29 cellular contexts compared by ENCODE assay signal in the genomic region with DNA sequence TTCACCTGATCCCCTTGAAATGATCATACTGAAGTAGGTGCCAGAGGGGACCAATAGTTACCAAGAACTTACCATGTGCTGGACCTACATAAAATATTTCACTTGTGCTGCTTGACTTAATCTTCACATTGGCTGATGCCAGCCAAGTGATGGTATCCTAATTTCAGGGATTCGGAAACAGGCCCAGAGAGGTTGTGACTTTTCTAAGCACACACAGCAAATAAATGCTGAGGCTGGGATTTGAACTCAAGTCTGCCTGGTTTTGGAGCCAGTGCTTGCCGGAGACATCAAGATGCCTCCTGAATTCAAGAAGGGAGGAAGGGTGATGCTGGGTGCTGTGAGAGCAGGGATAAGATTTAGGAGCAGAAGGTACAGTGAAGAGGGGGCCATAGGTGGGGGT.
"Had no signal": no experiment of that assay in that cellular context is flagged by ENCODE, and none has a peak within 500 bp of the region (broad histone marks: within the 10 kb centered on the region; RNA-seq: fewer than 3 reads in every experiment).

No MANE protein-coding gene starts in this region.

- H3K4me3 Mint-ChIP-seq: dendritic cell treated with granulocyte-macrophage colony-stimulating factor and Interleukin-4, amounts not matched to agents 40 ng/mL and 50 ng/mL, for 4 days; effector memory CD8-positive, alpha-beta T cell; endodermal cell had no signal

- H3K27me3 ChIP-seq: colonic mucosa, foreskin keratinocyte had no signal

- FAIRE-seq: colon, endometrium, endothelial cell of umbilical vein, frontal cortex had no signal

- H3K27ac ChIP-seq: colonic mucosa, coronary artery, dorsolateral prefrontal cortex, epithelial cell of prostate, esophagus muscularis mucosa, esophagus squamous epithelium, foreskin keratinocyte, gastrocnemius medialis, gastroesophageal sphincter, heart left ventricle, heart right ventricle had no signal

- H3K36me3 ChIP-seq: colonic mucosa, esophagus muscularis mucosa, esophagus squamous epithelium, gastrocnemius medialis, gastroesophageal sphincter, heart left ventricle, heart right ventricle had no signal

- H3K4me1 ChIP-seq: colonic mucosa, esophagus muscularis mucosa, esophagus squamous epithelium, foreskin keratinocyte, gastrocnemius medialis, gastroesophageal sphincter, heart left ventricle, heart right ventricle had no signal

- H3K27ac Mint-ChIP-seq: dendritic cell treated with granulocyte-macrophage colony-stimulating factor and Interleukin-4, amounts not matched to agents 40 ng/mL and 50 ng/mL, for 4 days; effector memory CD8-positive, alpha-beta T cell; endodermal cell had no signal

- ATAC-seq: effector memory CD8-positive, alpha-beta T cell; esophagus mucosa; foreskin keratinocyte; gastrocnemius medialis; gastroesophageal sphincter; heart left ventricle; heart right ventricle had no signal

- H3K4me3 ChIP-seq: colonic mucosa, coronary artery, dorsolateral prefrontal cortex, esophagus muscularis mucosa, esophagus squamous epithelium, gastrocnemius medialis, gastroesophageal sphincter, heart left ventricle, heart right ventricle had no signal

- H3K9me3 ChIP-seq: colonic mucosa, esophagus muscularis mucosa, esophagus squamous epithelium, gastrocnemius medialis, gastroesophageal sphincter, heart left ventricle, heart right ventricle had no signal

- DNase-seq: colonic mucosa; cortex of kidney; dermis blood vessel endothelial cell; dorsolateral prefrontal cortex; effector CD4-positive, alpha-beta T cell; effector CD8-positive, alpha-beta T cell; effector memory CD4-positive, alpha-beta T cell; effector memory CD8-positive, alpha-beta T cell; endodermal cell; erythroblast; esophagus squamous epithelium; foreskin fibroblast; foreskin keratinocyte; foreskin melanocyte; gastrocnemius medialis; glutamatergic neuron; head of caudate nucleus; heart left ventricle; heart right ventricle had no signal

- H3K9me3 Mint-ChIP-seq: dendritic cell treated with granulocyte-macrophage colony-stimulating factor and Interleukin-4, amounts not matched to agents 40 ng/mL and 50 ng/mL, for 4 days; effector memory CD8-positive, alpha-beta T cell had no signal
